ENCODE assay signal across 8 cellular contexts in the genomic region with DNA sequence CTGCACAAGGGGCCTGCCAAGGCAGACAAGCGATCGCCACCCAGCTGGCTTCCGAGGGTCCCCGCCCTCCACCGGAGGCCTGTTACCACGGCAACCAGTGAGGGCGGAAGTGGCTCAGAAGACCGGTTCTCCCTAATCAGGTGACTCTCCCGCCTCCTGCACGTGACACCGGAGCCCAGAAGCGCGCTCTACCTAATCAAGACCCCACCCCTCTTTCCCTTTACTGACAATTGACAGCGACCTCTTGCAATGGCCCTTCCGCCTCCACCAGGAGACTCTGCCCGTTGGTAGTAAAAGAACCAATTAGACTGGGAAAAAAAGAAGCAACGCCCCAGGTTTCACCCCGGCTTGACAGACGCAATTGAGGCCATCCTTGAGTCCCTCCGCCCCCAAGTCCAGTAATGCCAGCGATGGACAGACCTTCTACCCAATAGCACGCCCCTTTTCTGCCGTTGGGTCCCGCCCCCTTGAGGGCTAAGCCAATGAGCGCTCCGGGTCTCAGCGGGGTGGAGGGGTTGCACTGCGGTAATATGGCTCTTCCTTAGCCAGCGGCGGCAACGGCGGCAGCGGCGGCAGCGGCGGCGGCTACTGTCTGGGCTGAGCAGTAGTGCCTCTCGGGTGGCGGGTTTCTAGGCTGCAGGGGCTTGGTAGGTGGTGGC. TPM values are rescaled to one million over a fixed set of nuclear protein-coding genes. Genes with fewer than 3 reads are reported as not detected.
DNase-seq lines count a peak whose midpoint lies in the region; ATAC-seq and TF ChIP-seq lines count a peak whose summit lies in the region.

UVRAG (plus strand) TSS at position 525 of the 659 bp plus-strand sequence. CDS start 198 bp downstream, outside the sequence.

- H3K9me3 ChIP-seq in spleen: no peaks in the 10 kb centered on the region

- DNase-seq in AG08396 (ENCODE audit: low spot score): peak; percentile 99
- DNase-seq in NCI-H345 treated with DMSO at 0.1 percent for 48 hours (lab: John Stamatoyannopoulos, UW; ENCODE audit: unreplicated experiment): peak; percentile 96
- DNase-seq in activated CD4-positive, CD25-positive, alpha-beta regulatory T cell (lab: John Stamatoyannopoulos, UW): peak; percentile 87 to 95 (median 94)
- DNase-seq in central memory CD4-positive, alpha-beta T cell: peak; percentile 99
- DNase-seq in inferior parietal cortex (ENCODE audit: extremely low spot score): peak; percentile 99
- DNase-seq in spleen: peak; percentile 99

- H3K27me3 ChIP-seq in spleen (replicated peaks in 1 of 7): no peaks in the 10 kb centered on the region

- peak within 1 kb of the TSS; percentile 93 to 99 (median 96) for H3K27ac ChIP-seq in spleen

- WGBS in spleen, 5 donors: 0 to 1% (median 1%) methylated on average over 20 to 39 of the region's 39 CpGs

- peaks cover 19 to 72% (median 58%) of the 10 kb centered on the region in 6 donors for H3K4me1 ChIP-seq in spleen

- H3K36me3 ChIP-seq in spleen: no peaks in the 10 kb centered on the region

- TF ChIP-seq POLR2A in spleen (IDR thresholded peaks at IDR 0.05): peak in 2 of 3 donors; percentile 90 to 93

- peak within 1 kb of the TSS; percentile 69 to 96 (median 94) for H3K4me3 ChIP-seq in spleen

- TF ChIP-seq CTCF in spleen (IDR thresholded peaks at IDR 0.05 in 8 of 11, conservative IDR thresholded peaks at IDR 0.05 in 3 of 11): peak in 8 of 11 experiments; percentile 17 to 57 (median 42)

- ATAC-seq in GM19023 (IDR thresholded peaks at IDR 0.05; ENCODE audit: unreplicated experiment) (peak; percentile 80), HG03280 (IDR thresholded peaks at IDR 0.05; ENCODE audit: unreplicated experiment) (peak; percentile 76)

- intact Hi-C loops in spleen (cut with DNase I; ENCODE audit: low total_unique reads): no loop called here

RNA-seq across cellular contexts. Expression of gene UVRAG, which starts in this region (rescaled TPM):
- total RNA-seq in spleen: 10 to 100 TPM; 35.0 to 80.8 (median 58.8) TPM
- 10 to 100 TPM; 13.8 to 15.7 (median 14.8) TPM for polyA plus RNA-seq in spleen

Comparison
In these comparisons a context has a peak if more than half of its experiments do, and no peak if none do; other contexts are left out.
1. Peak in every context shown above with its lines: DNase-seq, ATAC-seq, H3K4me3 ChIP-seq and H3K27ac ChIP-seq.